1 cellular context compared by ENCODE assay signal in the genomic region with DNA sequence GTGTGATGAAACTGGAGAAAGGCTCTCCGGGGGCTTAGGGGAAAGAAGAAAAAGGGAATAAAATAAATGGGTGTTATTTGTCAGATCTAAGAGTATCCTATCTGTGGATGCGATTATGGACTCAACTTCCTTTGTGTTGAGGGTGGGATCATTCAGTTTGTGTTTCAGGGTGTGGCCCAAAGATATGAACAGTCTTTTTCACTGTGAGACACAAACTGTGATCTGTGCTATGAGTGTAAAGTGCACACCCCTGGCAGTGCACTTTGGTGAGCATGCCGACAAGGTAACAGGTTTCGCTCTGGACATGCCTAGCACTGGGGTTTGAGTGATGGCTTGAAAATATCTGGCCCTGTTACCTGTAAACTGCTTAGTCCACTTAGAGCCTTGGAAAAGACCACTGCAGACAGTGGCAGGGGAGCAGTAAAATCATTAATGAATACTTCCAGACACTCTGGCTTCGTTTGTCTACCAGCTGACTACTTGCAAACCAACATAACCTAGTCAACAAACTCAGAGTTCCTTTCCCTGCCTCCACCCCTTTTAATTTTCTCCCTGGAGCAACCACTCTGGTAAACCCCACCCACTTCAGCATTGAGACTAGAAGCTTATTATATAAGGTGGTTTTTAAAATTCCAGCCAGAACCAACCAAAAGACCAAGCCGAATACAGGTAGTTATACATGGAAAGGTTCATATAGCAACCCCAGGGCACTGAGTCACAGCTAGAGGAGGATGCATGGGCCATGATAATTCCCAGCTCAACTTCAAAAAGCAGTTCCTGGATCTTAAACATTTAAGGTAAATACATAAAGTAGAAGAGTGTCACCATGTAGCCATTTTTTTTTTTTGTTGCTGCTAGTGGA.
TF ChIP-seq lines count a peak whose summit lies in the region.

No MANE protein-coding gene starts in this region.

TF ChIP-seq in HEK293, 187 proteins besides CTCF, POLR2A, EP300 and RAD21:
- TF ChIP-seq, protein P1, sequence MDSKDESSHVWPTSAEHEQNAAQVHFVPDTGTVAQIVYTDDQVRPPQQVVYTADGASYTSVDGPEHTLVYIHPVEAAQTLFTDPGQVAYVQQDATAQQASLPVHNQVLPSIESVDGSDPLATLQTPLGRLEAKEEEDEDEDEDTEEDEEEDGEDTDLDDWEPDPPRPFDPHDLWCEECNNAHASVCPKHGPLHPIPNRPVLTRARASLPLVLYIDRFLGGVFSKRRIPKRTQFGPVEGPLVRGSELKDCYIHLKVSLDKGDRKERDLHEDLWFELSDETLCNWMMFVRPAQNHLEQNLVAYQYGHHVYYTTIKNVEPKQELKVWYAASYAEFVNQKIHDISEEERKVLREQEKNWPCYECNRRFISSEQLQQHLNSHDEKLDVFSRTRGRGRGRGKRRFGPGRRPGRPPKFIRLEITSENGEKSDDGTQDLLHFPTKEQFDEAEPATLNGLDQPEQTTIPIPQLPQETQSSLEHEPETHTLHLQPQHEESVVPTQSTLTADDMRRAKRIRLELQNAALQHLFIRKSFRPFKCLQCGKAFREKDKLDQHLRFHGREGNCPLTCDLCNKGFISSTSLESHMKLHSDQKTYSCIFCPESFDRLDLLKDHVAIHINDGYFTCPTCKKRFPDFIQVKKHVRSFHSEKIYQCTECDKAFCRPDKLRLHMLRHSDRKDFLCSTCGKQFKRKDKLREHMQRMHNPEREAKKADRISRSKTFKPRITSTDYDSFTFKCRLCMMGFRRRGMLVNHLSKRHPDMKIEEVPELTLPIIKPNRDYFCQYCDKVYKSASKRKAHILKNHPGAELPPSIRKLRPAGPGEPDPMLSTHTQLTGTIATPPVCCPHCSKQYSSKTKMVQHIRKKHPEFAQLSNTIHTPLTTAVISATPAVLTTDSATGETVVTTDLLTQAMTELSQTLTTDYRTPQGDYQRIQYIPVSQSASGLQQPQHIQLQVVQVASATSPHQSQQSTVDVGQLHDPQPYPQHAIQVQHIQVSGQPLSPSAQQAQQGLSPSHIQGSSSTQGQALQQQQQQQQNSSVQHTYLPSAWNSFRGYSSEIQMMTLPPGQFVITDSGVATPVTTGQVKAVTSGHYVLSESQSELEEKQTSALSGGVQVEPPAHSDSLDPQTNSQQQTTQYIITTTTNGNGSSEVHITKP (tag by site-specific recombination; IDR thresholded peaks at IDR 0.05): peak; percentile 66
- no peak for TF ChIP-seq ZNF701 (tag by site-specific recombination; IDR thresholded peaks at IDR 0.05)
TF ChIP-seq in HEK293: peak in this region for 1.
